ENCODE assay signal across 10 cellular contexts in genomic region chr20:56504373-56505005, GRCh38. TPM values are rescaled to one million over a fixed set of nuclear protein-coding genes. Genes with fewer than 3 reads are reported as not detected.
DNase-seq lines count a peak whose midpoint lies in the region; ATAC-seq, FAIRE-seq and TF ChIP-seq lines count a peak whose summit lies in the region.
"Had no signal": no experiment of that assay in that cellular context is flagged by ENCODE, and none has a peak within 500 bp of the region (broad histone marks: within the 10 kb centered on the region; RNA-seq: fewer than 3 reads in every experiment).

No MANE protein-coding gene starts in this region.

- peak; percentile 64 to 86; a peak in 4 of 6 replicates for ATAC-seq in A549
- ATAC-seq: left lung; stimulated activated naive B cell treated with anti-CD40 and anti-IgM and Interleukin-4, amounts not matched to agents 10 μg/mL and 1 μg/mL and 100 μg/mL, for 72 hours had no signal

- H3K36me3 ChIP-seq in sigmoid colon, result no peaks in the 10 kb centered on the region

- peak overlapping the region; percentile 55 for H3K27ac Mint-ChIP-seq in T-helper 2 cell treated with Interferon-gamma antibody and Interleukin-4, amounts not matched to agents 5 μg/mL and 100 μg/mL, for 36 hours

- H3K27me3 Mint-ChIP-seq in T-helper 2 cell treated with Interferon-gamma antibody and Interleukin-4, amounts not matched to agents 5 μg/mL and 100 μg/mL, for 36 hours (ENCODE audit: low read depth), result no peaks in the 10 kb centered on the region
- H3K27me3 Mint-ChIP-seq: stimulated activated naive B cell treated with anti-CD40 and anti-IgM and Interleukin-4, amounts not matched to agents 10 μg/mL and 1 μg/mL and 100 μg/mL, for 72 hours had no signal

- H3K4me1 ChIP-seq in A549 (no peaks in the 10 kb centered on the region), sigmoid colon (no peaks in the 10 kb centered on the region)

- intact Hi-C loops in sigmoid colon (cut with DNase I), result no loop called here

- no peak for FAIRE-seq in A549 (lab: Jason Lieb, UNC)

- H3K36me3 Mint-ChIP-seq in T-helper 2 cell treated with Interferon-gamma antibody and Interleukin-4, amounts not matched to agents 5 μg/mL and 100 μg/mL, for 36 hours (ENCODE audit: low read depth), result peaks cover 8% of the 10 kb centered on the region

- no peaks in the 10 kb centered on the region for H3K9me3 ChIP-seq in A549
- no peaks in the 10 kb centered on the region for H3K9me3 ChIP-seq in sigmoid colon
- H3K9me3 ChIP-seq: left lung had no signal

- no peak overlapping the region for H3K4me3 ChIP-seq in A549
- H3K4me3 ChIP-seq in GM12864 (ENCODE audit: low read depth, low read length), result no peak overlapping the region
- H3K4me3 ChIP-seq in fibroblast of the aortic adventitia (ENCODE audit: low read depth, low read length), result no peak overlapping the region
- no peak overlapping the region for H3K4me3 ChIP-seq in sigmoid colon
- H3K4me3 ChIP-seq: left lung had no signal

- H3K4me3 Mint-ChIP-seq in T-helper 2 cell treated with Interferon-gamma antibody and Interleukin-4, amounts not matched to agents 5 μg/mL and 100 μg/mL, for 36 hours, result no peak overlapping the region
- H3K4me3 Mint-ChIP-seq: stimulated activated naive B cell treated with anti-CD40 and anti-IgM and Interleukin-4, amounts not matched to agents 10 μg/mL and 1 μg/mL and 100 μg/mL, for 72 hours had no signal

- no peak for TF ChIP-seq POLR2A in A549 (IDR thresholded peaks at IDR 0.05; ENCODE audit: low read length)
- no peak for TF ChIP-seq POLR2A in sigmoid colon (IDR thresholded peaks at IDR 0.05)

- H3K4me2 ChIP-seq in A549, result no peak overlapping the region

- TF ChIP-seq CTCF in A549 (IDR thresholded peaks at IDR 0.05), result 0 out of 3 replicates have a peak, but pooled peaks have one; percentile 24
- peak; percentile 66 for TF ChIP-seq CTCF in GM12864 (IDR thresholded peaks at IDR 0.05; ENCODE audit: low read depth, low read length, missing control alignments)
- TF ChIP-seq CTCF in fibroblast of the aortic adventitia (IDR thresholded peaks at IDR 0.05; ENCODE audit: insufficient read depth, low read length), result peak; percentile 55
- TF ChIP-seq CTCF in sigmoid colon (IDR thresholded peaks at IDR 0.05), result no peak

- POLR2A ChIA-PET in A549 (lab: Yijun Ruan, JAX), result no interaction called here

- WGBS in A549 (ENCODE audit: missing lambda C conversion rate), result 86% methylated on average over 9 of the region's 9 CpGs
- WGBS in sigmoid colon, 2 donors, result 88 to 94% methylated on average over 9 of the region's 9 CpGs

- H3K9me3 Mint-ChIP-seq in T-helper 2 cell treated with Interferon-gamma antibody and Interleukin-4, amounts not matched to agents 5 μg/mL and 100 μg/mL, for 36 hours, result no peaks in the 10 kb centered on the region
- H3K9me3 Mint-ChIP-seq: stimulated activated naive B cell treated with anti-CD40 and anti-IgM and Interleukin-4, amounts not matched to agents 10 μg/mL and 1 μg/mL and 100 μg/mL, for 72 hours had no signal

- TF ChIP-seq RAD21 in A549 (conservative IDR thresholded peaks at IDR 0.05 in 1 of 2, IDR thresholded peaks at IDR 0.05 in 1 of 2), result no peak; a peak in 1 of 5 replicates

- no peaks in the 10 kb centered on the region for H3K27me3 ChIP-seq in sigmoid colon
- H3K27me3 ChIP-seq: left lung had no signal

- no peak overlapping the region for H3K27ac ChIP-seq in A549
- H3K27ac ChIP-seq in sigmoid colon, result no peak overlapping the region
- H3K27ac ChIP-seq: left lung had no signal

- CTCF ChIA-PET in A549 (lab: Yijun Ruan, JAX), result interaction anchor here (1.4 kb wide), 2 partner anchors 11 to 46 kb away, joined by 3 to 5 read pairs; no protein-coding TSS in a partner anchor

- H3K4me1 Mint-ChIP-seq in T-helper 2 cell treated with Interferon-gamma antibody and Interleukin-4, amounts not matched to agents 5 μg/mL and 100 μg/mL, for 36 hours (ENCODE audit: low read depth), result peaks cover 12% of the 10 kb centered on the region

- peak in 1 of 2 experiments; percentile 38 for DNase-seq in A549 (ENCODE audit: low read depth in 1 of 2, low spot score in 1 of 2)
- DNase-seq in GM12864 (ENCODE audit: low read depth), result no peak
- DNase-seq in T-helper 2 cell treated with Interferon-gamma antibody and Interleukin-4, amounts not matched to agents 5 μg/mL and 100 μg/mL, for 36 hours (ENCODE audit: low spot score), result no peak
- DNase-seq in fibroblast of the aortic adventitia (ENCODE audit: low read depth), result no peak
- DNase-seq in COLO668 (lab: John Stamatoyannopoulos, UW; ENCODE audit: unreplicated experiment), result no peak
- DNase-seq in retina, result no peak
- no peak for DNase-seq in sigmoid colon
- no peak for DNase-seq in GF-D8 (lab: John Stamatoyannopoulos, UW)
- DNase-seq: left lung; stimulated activated naive B cell treated with anti-CD40 and anti-IgM and Interleukin-4, amounts not matched to agents 10 μg/mL and 1 μg/mL and 100 μg/mL, for 72 hours had no signal

- TF ChIP-seq EP300 in A549 (IDR thresholded peaks at IDR 0.05), result no peak
- TF ChIP-seq EP300 in sigmoid colon (IDR thresholded peaks at IDR 0.05), result no peak

TF ChIP-seq in A549, 52 proteins besides CTCF, POLR2A, EP300 and RAD21:
- TF ChIP-seq KDM5A (IDR thresholded peaks at IDR 0.05), result no peak
- TF ChIP-seq KDM1A (IDR thresholded peaks at IDR 0.05; ENCODE audit: low read depth), result no peak
- TF ChIP-seq BHLHE40 (IDR thresholded peaks at IDR 0.05; ENCODE audit: low read depth, low read length), result no peak
- no peak for TF ChIP-seq JUN (IDR thresholded peaks at IDR 0.05)
- no peak for TF ChIP-seq SMC3 (IDR thresholded peaks at IDR 0.05)
- no peak for TF ChIP-seq BCL3 (IDR thresholded peaks at IDR 0.05)
- no peak for TF ChIP-seq NPAS2 (CRISPR knock-in tag; IDR thresholded peaks at IDR 0.05; ENCODE audit: borderline replicate concordance)
- TF ChIP-seq ZC3H11A (IDR thresholded peaks at IDR 0.05), result no peak
- TF ChIP-seq CHD2 (IDR thresholded peaks at IDR 0.05; ENCODE audit: low read length, partially characterized antibody), result no peak
- TF ChIP-seq RFX5 (IDR thresholded peaks at IDR 0.05), result no peak
- no peak for TF ChIP-seq GATA3 (IDR thresholded peaks at IDR 0.05; ENCODE audit: borderline replicate concordance)
- TF ChIP-seq HEYL (CRISPR knock-in tag; IDR thresholded peaks at IDR 0.05), result no peak
- TF ChIP-seq CHD4 (IDR thresholded peaks at IDR 0.05; ENCODE audit: borderline replicate concordance), result no peak
- no peak for TF ChIP-seq MAX (IDR thresholded peaks at IDR 0.05)
- no peak for TF ChIP-seq MAZ (IDR thresholded peaks at IDR 0.05; ENCODE audit: borderline replicate concordance, low read depth, low read length)
- TF ChIP-seq TP53 (CRISPR knock-in tag; IDR thresholded peaks at IDR 0.05), result no peak
- no peak for TF ChIP-seq E2F6 (IDR thresholded peaks at IDR 0.05; ENCODE audit: borderline replicate concordance, low read depth)
- TF ChIP-seq HOXB13 (CRISPR knock-in tag; IDR thresholded peaks at IDR 0.05; ENCODE audit: low read depth), result no peak
- no peak for TF ChIP-seq EHMT2 (IDR thresholded peaks at IDR 0.05; ENCODE audit: low read depth)

RNA-seq across cellular contexts. Expression of gene FAM209A, which starts 20.1 kb away (rescaled TPM):
- 0.32 and 0.65 TPM in 2 replicates for polyA plus RNA-seq in A549 (2011; rRNA removed)
- 0.19 and 0.27 TPM in 2 replicates for polyA plus RNA-seq in A549 (2012; cell fraction: cytosol; rRNA removed)
- polyA plus RNA-seq in A549 (2012; cell fraction: nucleus; rRNA removed), result 1.9 and 2.4 TPM in 2 replicates
- 0.12 to 0.22 TPM (median 0.14 TPM) in 3 replicates for polyA plus RNA-seq in A549 (2017; fragmentation: RNase III; extraction: RNeasy Plus Mini Kit Qiagen cat#74134 plus additional on column Dnase treatment)
- polyA minus RNA-seq in A549 (2011; rRNA and poly(A)+ RNA removed), result 0.58 and 1.6 TPM in 2 replicates
- total RNA-seq in fibroblast of the aortic adventitia (ENCODE audit: low replicate concordance), result not detected in 2 replicates
- total RNA-seq in sigmoid colon, result 1 to 10 TPM in 1 of 4 donors, not detected in 3; 1.4 TPM
- polyA plus RNA-seq in sigmoid colon, result under 1 TPM in 1 of 3 donors, not detected in 2; 0.45 TPM

RNA-seq across cellular contexts. Expression of gene FAM209B, which starts 28.6 kb away (rescaled TPM):
- polyA plus RNA-seq in A549 (2011; rRNA removed), result 0.78 and 0.97 TPM in 2 replicates
- polyA plus RNA-seq in A549 (2012; cell fraction: cytosol; rRNA removed), result 0.16 and 0.17 TPM in 2 replicates
- 0.53 and 0.74 TPM in 2 replicates for polyA plus RNA-seq in A549 (2012; cell fraction: nucleus; rRNA removed)
- 0.20 to 0.70 TPM (median 0.46 TPM) in 3 replicates for polyA plus RNA-seq in A549 (2017; fragmentation: RNase III; extraction: RNeasy Plus Mini Kit Qiagen cat#74134 plus additional on column Dnase treatment)
- polyA minus RNA-seq in A549 (2011; rRNA and poly(A)+ RNA removed), result not detected in 2 replicates
- not detected in 2 replicates for total RNA-seq in fibroblast of the aortic adventitia (ENCODE audit: low replicate concordance)
- total RNA-seq in sigmoid colon, result not detected
- under 1 TPM in 1 of 3 donors, not detected in 2; 0.44 TPM for polyA plus RNA-seq in sigmoid colon

RNA-seq across cellular contexts. Expression of gene RTF2, which starts 36.1 kb away (rescaled TPM):
- 86.6 and 102 TPM in 2 replicates for polyA plus RNA-seq in A549 (2011; rRNA removed)
- 58.6 and 63.4 TPM in 2 replicates for polyA plus RNA-seq in A549 (2012; cell fraction: cytosol; rRNA removed)
- polyA plus RNA-seq in A549 (2012; cell fraction: nucleus; rRNA removed), result 52.8 and 61.8 TPM in 2 replicates
- polyA plus RNA-seq in A549 (2017; fragmentation: RNase III; extraction: RNeasy Plus Mini Kit Qiagen cat#74134 plus additional on column Dnase treatment), result 111 to 118 TPM (median 115 TPM) in 3 replicates
- polyA minus RNA-seq in A549 (2011; rRNA and poly(A)+ RNA removed), result 44.3 and 50.5 TPM in 2 replicates
- 61.5 and 66.1 TPM in 2 replicates for total RNA-seq in fibroblast of the aortic adventitia (ENCODE audit: low replicate concordance)
- 10 to 100 TPM; 47.6 to 62.4 (median 57.1) TPM for total RNA-seq in sigmoid colon
- 10 to 100 TPM; 71.5 to 84.6 (median 75.4) TPM for polyA plus RNA-seq in sigmoid colon

Comparison
In these comparisons a context has a peak if more than half of its experiments do, and no peak if none do; other contexts are left out.
1. CTCF ChIP-seq: peak in A549 (single experiment), GM12864 (single experiment) and fibroblast of the aortic adventitia (single experiment); none in sigmoid colon (0 of 4).